Comparison of ENCODE assay signal across 31 cellular contexts in the genomic region with DNA sequence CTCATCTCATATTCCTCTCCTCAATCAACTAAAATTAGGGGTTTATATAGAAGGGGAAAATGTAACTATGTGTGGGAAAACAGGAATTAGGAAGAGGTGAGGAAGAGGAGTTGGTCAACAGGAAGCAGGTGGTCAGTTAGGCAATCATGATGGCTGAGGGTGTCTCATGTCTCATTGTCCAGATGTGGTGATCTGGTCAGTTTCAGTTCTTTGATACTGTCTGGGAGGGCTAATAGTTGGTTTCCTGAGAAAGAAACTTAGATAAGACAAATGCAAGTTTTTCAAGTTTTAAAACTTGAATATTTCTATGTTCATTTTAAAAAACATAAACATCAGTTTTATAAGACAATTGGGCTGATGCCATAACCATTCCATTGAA.
"Had no signal": no experiment of that assay in that cellular context is flagged by ENCODE, and none has a peak within 500 bp of the region (broad histone marks: within the 10 kb centered on the region; RNA-seq: fewer than 3 reads in every experiment).

No MANE protein-coding gene starts in this region.

- H3K27me3 ChIP-seq: ascending aorta, MG63, SJSA1 had no signal

- H3K36me3 ChIP-seq: ascending aorta, MG63, SJSA1 had no signal

- DNase-seq: activated CD4-positive, alpha-beta T cell treated with anti-CD3 and anti-CD28 coated beads for 36 hours; activated CD4-positive, alpha-beta T cell treated with anti-CD3 and anti-CD28 coated beads, Interleukin-2, amount 10 ng/mL, durations not matched to agents 7 days and 5 days; activated CD4-positive, alpha-beta T cell treated with anti-CD3 and anti-CD28 coated beads, Interleukin-2, amount 50 U/mL, for 48 hours; activated CD8-positive, alpha-beta T cell treated with anti-CD3 and anti-CD28 coated beads, Interleukin-2, amount 10 ng/mL, durations not matched to agents 7 days and 5 days; activated gamma-delta T cell; activated naive CD4-positive, alpha-beta T cell treated with Interleukin-2 at 50 U/mL for 16 hours; activated naive CD8-positive, alpha-beta T cell treated with anti-CD3 and anti-CD28 coated beads, Interleukin-2, amount 10 ng/mL, durations not matched to agents 7 days and 5 days; activated T-cell treated with anti-CD3 and anti-CD28 coated beads, Interleukin-2, amount 50 U/mL, for 24 hours; amygdala; central memory CD4-positive, alpha-beta T cell; Karpas-422; KBM-7; MG63; NCI-H1092 treated with DMSO at 0.1 percent for 48 hours; NCI-H1417; NCI-H146; NCI-H187; NCI-H2029 treated with DMSO at 0.1 percent for 48 hours; NCI-H2107; NCI-H2171; NCI-H510A; NCI-H526; NCI-H748 treated with DMSO at 0.1 percent for 48 hours; PC-9; SHP77; SK-N-SH had no signal

- H3K4me3 ChIP-seq: ascending aorta, MG63, PC-9, SJSA1 had no signal

- H3K4me2 ChIP-seq: PC-9, SK-N-SH had no signal

- H3K27ac ChIP-seq: ascending aorta, PC-9, RWPE1, SJSA1 had no signal

- H3K9ac ChIP-seq: SK-N-SH had no signal

- H3K9me3 ChIP-seq: ascending aorta, MG63, SK-N-SH had no signal

- H3K4me1 ChIP-seq: ascending aorta, SJSA1 had no signal

- ATAC-seq: activated CD4-positive, alpha-beta T cell treated with anti-CD3 and anti-CD28 coated beads for 36 hours; activated CD4-positive, CD25-positive, alpha-beta regulatory T cell treated with anti-CD3 and anti-CD28 coated beads, Interleukin-2, amount 50 U/mL, for 24 hours; activated CD8-positive, alpha-beta T cell treated with anti-CD3 and anti-CD28 coated beads, Interleukin-2, amount 10 ng/mL, durations not matched to agents 7 days and 5 days; WTC11 had no signal
